In genomic region chr15:39188314-39188713, GRCh38 we compare ENCODE assay signal across 16 cellular contexts.
"Had no signal": no experiment of that assay in that cellular context is flagged by ENCODE, and none has a peak within 500 bp of the region (broad histone marks: within the 10 kb centered on the region; RNA-seq: fewer than 3 reads in every experiment).

No MANE protein-coding gene starts in this region.

- H3K4me1 ChIP-seq: gastroesophageal sphincter, neural progenitor cell, parathyroid adenoma, thyroid gland had no signal

- H3K36me3 ChIP-seq: cardiac muscle cell, esophagus squamous epithelium, gastroesophageal sphincter, neural progenitor cell, thyroid gland, uterus had no signal

- H3K9me3 ChIP-seq: esophagus squamous epithelium, gastroesophageal sphincter, thyroid gland, uterus had no signal

- H3K4me2 ChIP-seq: neural progenitor cell had no signal

- DNase-seq: activated CD4-positive, alpha-beta memory T cell treated with anti-CD3 and anti-CD28 coated beads for 36 hours; activated CD4-positive, CD25-positive, alpha-beta regulatory T cell treated with anti-CD3 and anti-CD28 coated beads, Interleukin-2, amount 50 U/mL, for 72 hours; activated gamma-delta T cell; activated T-cell treated with anti-CD3 and anti-CD28 coated beads, Interleukin-2, amount 50 U/mL, for 4 hours; anterior cingulate cortex; esophagus squamous epithelium; islet precursor cell; retina; small intestine; thyroid gland; uterus had no signal

- H3K27me3 ChIP-seq: cardiac muscle cell, esophagus squamous epithelium, gastroesophageal sphincter, neural progenitor cell, thyroid gland, uterus had no signal

- H3K9ac ChIP-seq: neural progenitor cell, parathyroid adenoma had no signal

- H3K27ac ChIP-seq: cardiac muscle cell, gastroesophageal sphincter, neural progenitor cell, parathyroid adenoma, thyroid gland had no signal

- H3K4me3 ChIP-seq: cardiac muscle cell, esophagus squamous epithelium, gastroesophageal sphincter, neural progenitor cell, thyroid gland, uterus had no signal

- ATAC-seq: activated T-cell treated with anti-CD3 and anti-CD28 coated beads, Interleukin-2, amount 50 U/mL, for 4 hours; stimulated activated effector memory CD8-positive, alpha-beta T cell treated with anti-CD3 and anti-CD28 coated beads, Interleukin-12 subunit alpha, Interleukin-12 subunit beta, amount 100 ng/mL, for 72 hours had no signal
